25 cellular contexts compared by ENCODE assay signal in the genomic region with DNA sequence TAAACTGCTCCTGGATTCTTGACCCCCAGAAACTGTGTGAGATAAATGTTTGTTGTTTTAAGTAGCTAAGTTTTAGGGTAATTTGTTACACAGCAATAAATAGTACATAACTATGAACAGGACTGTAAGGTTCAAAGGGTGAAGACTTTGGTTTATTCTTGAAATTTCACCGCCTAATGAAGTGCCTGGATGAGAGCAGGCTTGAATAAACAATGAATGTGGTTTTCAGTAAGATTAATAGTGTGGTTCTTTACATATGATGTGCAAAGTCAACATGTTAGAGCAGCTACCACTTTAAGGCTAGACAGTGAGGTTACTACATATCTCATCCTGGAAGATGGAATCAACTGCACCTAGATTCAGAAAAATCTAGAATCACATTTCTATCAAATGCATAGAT.
A peak's percentile ranks its signal among the peaks of the same experiment; 100 is the strongest.
DNase-seq lines count a peak whose midpoint lies in the region; ATAC-seq and TF ChIP-seq lines count a peak whose summit lies in the region.
"Had no signal": no experiment of that assay in that cellular context is flagged by ENCODE, and none has a peak within 500 bp of the region (broad histone marks: within the 10 kb centered on the region; RNA-seq: fewer than 3 reads in every experiment).

No MANE protein-coding gene starts in this region.

- no peak overlapping the region for H2AFZ ChIP-seq in PC-3 (ENCODE audit: low read length)

- intact Hi-C loops in PC-3 (cut with micrococcal nuclease): no loop called here

- H3K79me2 ChIP-seq in PC-3 (ENCODE audit: low read length): no peaks in the 10 kb centered on the region

- H4K20me1 ChIP-seq in PC-3 (ENCODE audit: low read length): no peaks in the 10 kb centered on the region

- peaks cover 31% of the 10 kb centered on the region for H3K4me1 ChIP-seq in PC-3 (ENCODE audit: insufficient read depth, low read length)

- H3K9me3 Mint-ChIP-seq in stimulated activated effector memory CD8-positive, alpha-beta T cell treated with anti-CD3 and anti-CD28 coated beads, Interleukin-12 subunit alpha, Interleukin-12 subunit beta, amount 100 ng/mL, for 72 hours: peaks cover 3% of the 10 kb centered on the region
- no peaks in the 10 kb centered on the region for H3K9me3 Mint-ChIP-seq in activated CD8-positive, alpha-beta T cell treated with anti-CD3 and anti-CD28 coated beads, Interleukin-2, amount 10 ng/mL, durations not matched to agents 7 days and 5 days (ENCODE audit: insufficient read depth)
- H3K9me3 Mint-ChIP-seq: activated naive CD4-positive, alpha-beta T cell treated with anti-CD3 and anti-CD28 coated beads for 36 hours had no signal

- H3K9ac ChIP-seq in PC-3 (ENCODE audit: low read length): no peak overlapping the region
- H3K9ac ChIP-seq: KMS-11 had no signal

- H3K36me3 Mint-ChIP-seq in stimulated activated effector memory CD8-positive, alpha-beta T cell treated with anti-CD3 and anti-CD28 coated beads, Interleukin-12 subunit alpha, Interleukin-12 subunit beta, amount 100 ng/mL, for 72 hours: no peaks in the 10 kb centered on the region
- H3K36me3 Mint-ChIP-seq in activated CD8-positive, alpha-beta T cell treated with anti-CD3 and anti-CD28 coated beads, Interleukin-2, amount 10 ng/mL, durations not matched to agents 7 days and 5 days (ENCODE audit: low read depth): no peaks in the 10 kb centered on the region

- no peaks in the 10 kb centered on the region for H3K9me3 ChIP-seq in PC-3 (ENCODE audit: low read length)
- H3K9me3 ChIP-seq: neutrophil had no signal

- ATAC-seq in PC-3 (peak; percentile 43), HG03432 (IDR thresholded peaks at IDR 0.05; ENCODE audit: unreplicated experiment) (no peak)
- no peak for ATAC-seq in stimulated activated effector memory CD8-positive, alpha-beta T cell treated with anti-CD3 and anti-CD28 coated beads, Interleukin-12 subunit alpha, Interleukin-12 subunit beta, amount 100 ng/mL, for 72 hours
- no peak for ATAC-seq in activated CD8-positive, alpha-beta T cell treated with anti-CD3 and anti-CD28 coated beads, Interleukin-2, amount 10 ng/mL, durations not matched to agents 7 days and 5 days
- ATAC-seq: Panc1 had no signal

- no peaks in the 10 kb centered on the region for H3F3A ChIP-seq in PC-3 (ENCODE audit: low read length, unreplicated experiment)

- no peak overlapping the region for H3K4me3 Mint-ChIP-seq in stimulated activated effector memory CD8-positive, alpha-beta T cell treated with anti-CD3 and anti-CD28 coated beads, Interleukin-12 subunit alpha, Interleukin-12 subunit beta, amount 100 ng/mL, for 72 hours
- no peak overlapping the region for H3K4me3 Mint-ChIP-seq in activated CD8-positive, alpha-beta T cell treated with anti-CD3 and anti-CD28 coated beads, Interleukin-2, amount 10 ng/mL, durations not matched to agents 7 days and 5 days
- H3K4me3 Mint-ChIP-seq: activated naive CD4-positive, alpha-beta T cell treated with anti-CD3 and anti-CD28 coated beads for 36 hours had no signal

- TF ChIP-seq CTCF in PC-3 (conservative IDR thresholded peaks at IDR 0.05; ENCODE audit: low read depth, low read length) (no peak), fibroblast of mammary gland (conservative IDR thresholded peaks at IDR 0.05; ENCODE audit: control insufficient read depth, insufficient read depth, low read depth, low read length) (no peak)

- H3K36me3 ChIP-seq in PC-3 (ENCODE audit: low read depth, low read length): no peaks in the 10 kb centered on the region
- H3K36me3 ChIP-seq: neutrophil had no signal

- no peak overlapping the region for H3K4me3 ChIP-seq in PC-3 (ENCODE audit: low read length)
- no peak overlapping the region for H3K4me3 ChIP-seq in fibroblast of mammary gland (ENCODE audit: control insufficient read depth, low read depth, low read length)

- no TSS peak for BruUV-seq in PC-3 (replicated peaks; lab: Mats Ljungman, UMichigan)

- no peak overlapping the region for H3K27ac ChIP-seq in PC-3 (ENCODE audit: low read length)
- H3K27ac ChIP-seq: KMS-11, neutrophil had no signal

- no peaks in the 10 kb centered on the region for H3K9me2 ChIP-seq in PC-3 (replicated peaks; ENCODE audit: low read length)

- no peaks in the 10 kb centered on the region for H3K27me3 ChIP-seq in PC-3 (ENCODE audit: low read length)
- H3K27me3 ChIP-seq: neutrophil had no signal

- no peak overlapping the region for H3K4me2 ChIP-seq in PC-3 (ENCODE audit: low read length)
- H3K4me2 ChIP-seq: KMS-11 had no signal

- DNase-seq in DMS79 treated with DMSO at 0.1 percent for 48 hours (lab: John Stamatoyannopoulos, UW) (peak; percentile 46), DMS79 (lab: John Stamatoyannopoulos, UW) (no peak), PC-3 (no peak), fibroblast of mammary gland (ENCODE audit: low read depth) (peak; percentile 30), midbrain (lab: John Stamatoyannopoulos, UW) (no peak)
- no peak for DNase-seq in stimulated activated effector memory CD8-positive, alpha-beta T cell treated with anti-CD3 and anti-CD28 coated beads, Interleukin-12 subunit alpha, Interleukin-12 subunit beta, amount 100 ng/mL, for 72 hours (ENCODE audit: low spot score in 2 of 2)
- no peak for DNase-seq in activated CD8-positive, alpha-beta T cell treated with anti-CD3 and anti-CD28 coated beads, Interleukin-2, amount 10 ng/mL, durations not matched to agents 7 days and 5 days
- DNase-seq: 8988T; activated naive CD4-positive, alpha-beta T cell treated with anti-CD3 and anti-CD28 coated beads for 36 hours; activated T-cell treated with anti-CD3 and anti-CD28 coated beads, Interleukin-2, amount 50 U/mL, for 48 hours; amygdala; central memory CD4-positive, alpha-beta T cell; COR-L47; foreskin melanocyte; GDM1; hypothalamus; NCI-H1694 treated with DMSO at 0.1 percent for 48 hours; small intestine; stimulated activated CD4-positive, alpha-beta T cell treated with anti-CD3 and anti-CD28 coated beads, Interleukin-2, amount 100 ng/mL, for 48 hours; stimulated activated naive CD4-positive, alpha-beta T cell treated with Interleukin-2 at 50 U/mL for 16 hours; T-helper 1 cell had no signal

- no peak overlapping the region for H3K27ac Mint-ChIP-seq in stimulated activated effector memory CD8-positive, alpha-beta T cell treated with anti-CD3 and anti-CD28 coated beads, Interleukin-12 subunit alpha, Interleukin-12 subunit beta, amount 100 ng/mL, for 72 hours
- H3K27ac Mint-ChIP-seq in activated CD8-positive, alpha-beta T cell treated with anti-CD3 and anti-CD28 coated beads, Interleukin-2, amount 10 ng/mL, durations not matched to agents 7 days and 5 days: no peak overlapping the region
- H3K27ac Mint-ChIP-seq: activated naive CD4-positive, alpha-beta T cell treated with anti-CD3 and anti-CD28 coated beads for 36 hours had no signal

- POLR2A ChIA-PET in PC-3 (lab: Charles Lee; ENCODE audit: unreplicated experiment): no interaction called here
- POLR2A ChIA-PET in activated CD8-positive, alpha-beta T cell treated with anti-CD3 and anti-CD28 coated beads, Interleukin-2, amount 10 ng/mL, durations not matched to agents 7 days and 5 days (lab: Charles Lee): no interaction called here

- H3K4me1 Mint-ChIP-seq in stimulated activated effector memory CD8-positive, alpha-beta T cell treated with anti-CD3 and anti-CD28 coated beads, Interleukin-12 subunit alpha, Interleukin-12 subunit beta, amount 100 ng/mL, for 72 hours: no peaks in the 10 kb centered on the region
- H3K4me1 Mint-ChIP-seq in activated CD8-positive, alpha-beta T cell treated with anti-CD3 and anti-CD28 coated beads, Interleukin-2, amount 10 ng/mL, durations not matched to agents 7 days and 5 days (ENCODE audit: low read depth): no peaks in the 10 kb centered on the region

- H3K27me3 Mint-ChIP-seq in activated CD8-positive, alpha-beta T cell treated with anti-CD3 and anti-CD28 coated beads, Interleukin-2, amount 10 ng/mL, durations not matched to agents 7 days and 5 days (ENCODE audit: low read depth): no peaks in the 10 kb centered on the region

- CTCF ChIA-PET in PC-3 (lab: Charles Lee): no interaction called here
- CTCF ChIA-PET in activated CD8-positive, alpha-beta T cell treated with anti-CD3 and anti-CD28 coated beads, Interleukin-2, amount 10 ng/mL, durations not matched to agents 7 days and 5 days (lab: Charles Lee): interaction anchor here (0.9 kb wide), 1 partner anchor 12 kb away, joined by 3 read pairs; no protein-coding TSS in a partner anchor

Comparison
In these comparisons a context has a peak if more than half of its experiments do, and no peak if none do; other contexts are left out.
1. DNase-seq: peak in DMS79 treated with DMSO at 0.1 percent for 48 hours (single experiment) and fibroblast of mammary gland (single experiment); none in DMS79 (single experiment), PC-3 (single experiment), stimulated activated effector memory CD8-positive, alpha-beta T cell treated with anti-CD3 and anti-CD28 coated beads, Interleukin-12 subunit alpha, Interleukin-12 subunit beta, amount 100 ng/mL, for 72 hours (0 of 2), midbrain (single experiment) and activated CD8-positive, alpha-beta T cell treated with anti-CD3 and anti-CD28 coated beads, Interleukin-2, amount 10 ng/mL, durations not matched to agents 7 days and 5 days (single experiment).